In the genomic region with DNA sequence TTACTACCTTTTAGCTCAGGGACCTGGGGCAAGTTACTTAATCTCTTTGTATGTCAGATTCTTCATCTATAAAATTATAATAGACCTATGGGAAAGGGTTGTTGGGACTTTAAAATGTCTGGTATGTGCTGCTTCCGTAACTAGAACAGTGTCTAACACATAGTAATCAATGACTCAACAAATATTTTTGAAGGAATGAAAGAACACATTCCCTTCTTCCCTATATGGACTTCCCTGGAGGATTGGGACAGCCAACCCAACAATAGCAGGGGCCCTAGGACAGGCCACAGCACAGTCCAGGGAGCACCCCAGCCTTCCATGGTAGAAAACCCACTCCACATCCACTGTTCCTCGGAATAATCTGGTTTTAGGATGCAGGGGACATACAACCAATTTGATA, we compare ENCODE assay signal across 11 cellular contexts. TPM values are rescaled to one million over a fixed set of nuclear protein-coding genes. Genes with fewer than 3 reads are reported as not detected.
DNase-seq lines count a peak whose midpoint lies in the region; ATAC-seq and TF ChIP-seq lines count a peak whose summit lies in the region.
"Had no signal": no experiment of that assay in that cellular context is flagged by ENCODE, and none has a peak within 500 bp of the region (broad histone marks: within the 10 kb centered on the region; RNA-seq: fewer than 3 reads in every experiment).

No MANE protein-coding gene starts in this region.

- TF ChIP-seq EP300 in sigmoid colon (IDR thresholded peaks at IDR 0.05) = peak in 1 of 4 donors; percentile 60

- no peak for TF ChIP-seq CTCF in sigmoid colon (IDR thresholded peaks at IDR 0.05)

- no peaks in the 10 kb centered on the region for H3K27me3 ChIP-seq in GM23248 (replicated peaks; ENCODE audit: insufficient read depth)
- no peaks in the 10 kb centered on the region for H3K27me3 ChIP-seq in sigmoid colon

- H3K36me3 ChIP-seq in GM23248 (ENCODE audit: low read depth) (no peaks in the 10 kb centered on the region), sigmoid colon (no peaks in the 10 kb centered on the region)

- H3K4me1 ChIP-seq in GM23248 (ENCODE audit: insufficient read depth) (peaks cover 51% of the 10 kb centered on the region), sigmoid colon (peaks cover 0 to 63% (median 49%) of the 10 kb centered on the region in 4 donors)

- no peak for TF ChIP-seq POLR2A in sigmoid colon (IDR thresholded peaks at IDR 0.05)

- H4K20me1 ChIP-seq in GM23248 (ENCODE audit: insufficient read depth) = no peaks in the 10 kb centered on the region

- peak; percentile 79 for ATAC-seq in SK-N-SH treated with all-trans-retinoic acid at 6 μM for 48 hours
- ATAC-seq in HG02870 (IDR thresholded peaks at IDR 0.05; ENCODE audit: unreplicated experiment) = no peak
- ATAC-seq in GM19397 (IDR thresholded peaks at IDR 0.05; ENCODE audit: unreplicated experiment) = no peak

- H3K4me3 ChIP-seq in GM23248 (peak overlapping the region; percentile 7; the same call in 1 of the 2 replicates), sigmoid colon (no peak overlapping the region)

- peak overlapping the region; percentile 93 for H3K27ac ChIP-seq in GM23248
- H3K27ac ChIP-seq in sigmoid colon = peak overlapping the region; percentile 61 to 81 (median 78)

- intact Hi-C loops in sigmoid colon (cut with DNase I) = no loop called here

- peak overlapping the region; percentile 22; the same call in 1 of the 2 replicates for H2AFZ ChIP-seq in GM23248

- no peaks in the 10 kb centered on the region for H3K9me2 ChIP-seq in GM23248 (ENCODE audit: insufficient read depth)

- H3K9ac ChIP-seq in GM23248 = peak overlapping the region; percentile 10; the same call in 1 of the 2 replicates

- H3F3A ChIP-seq in GM23248 (ENCODE audit: insufficient read depth) = peaks cover 47% of the 10 kb centered on the region

- in situ Hi-C loops in GM23248 (cut with MboI) (no loop called here), G401 (cut with HindIII; ENCODE audit: low sequenced_read_pairs) (no loop called here)

- H3K79me2 ChIP-seq in GM23248 (ENCODE audit: insufficient read depth) = no peaks in the 10 kb centered on the region

- WGBS in GM23248 (ENCODE audit: low coverage in 1 of 2, low lambda C conversion rate in 2 of 2, missing lambda C conversion rate in 2 of 2), 2 experiments = 23 to 34% methylated on average over 2 of the region's 2 CpGs
- 89 to 92% methylated on average over 2 of the region's 2 CpGs for WGBS in sigmoid colon, 2 donors

- H3K9me3 ChIP-seq in GM23248 (ENCODE audit: low read depth) (no peaks in the 10 kb centered on the region), sigmoid colon (no peaks in the 10 kb centered on the region)

- DNase-seq in GM23248 (peak; percentile 82), fibroblast of peridontal ligament (ENCODE audit: extremely low read depth) (peak; percentile 89), sigmoid colon (no peak), G401 (ENCODE audit: low spot score) (no peak)
- no peak for DNase-seq in effector CD4-positive, alpha-beta T cell
- DNase-seq: activated T-cell treated with anti-CD3 and anti-CD28 coated beads, Interleukin-2, amount 50 U/mL, for 48 hours; endodermal cell; NCI-H774 had no signal

- H3K4me2 ChIP-seq in GM23248 (ENCODE audit: unreplicated experiment) = peak overlapping the region; percentile 63

TF ChIP-seq in SK-N-SH treated with all-trans-retinoic acid at 6 μM for 48 hours, 23 proteins besides CTCF, POLR2A, EP300 and RAD21:
- TF ChIP-seq PPARA (CRISPR knock-in tag; IDR thresholded peaks at IDR 0.05; ENCODE audit: borderline replicate concordance) (no peak), ZFP3 (CRISPR knock-in tag; IDR thresholded peaks at IDR 0.05) (no peak), ZNF565 (CRISPR knock-in tag; conservative IDR thresholded peaks at IDR 0.05; ENCODE audit: low read depth) (no peak), ZNF8 (CRISPR knock-in tag; IDR thresholded peaks at IDR 0.05) (no peak), TOX (CRISPR knock-in tag; IDR thresholded peaks at IDR 0.05; ENCODE audit: borderline replicate concordance) (no peak), GLIS3 (CRISPR knock-in tag; IDR thresholded peaks at IDR 0.05) (no peak), ZC3H10 (CRISPR knock-in tag; IDR thresholded peaks at IDR 0.05) (no peak), POU6F1 (CRISPR knock-in tag; IDR thresholded peaks at IDR 0.05; ENCODE audit: borderline replicate concordance, low read depth) (no peak), TCF4 (CRISPR knock-in tag; IDR thresholded peaks at IDR 0.05; ENCODE audit: borderline replicate concordance) (no peak), PATZ1 (CRISPR knock-in tag; IDR thresholded peaks at IDR 0.05; ENCODE audit: borderline replicate concordance) (no peak)

RNA-seq across cellular contexts. Expression of gene TPD52L1, which starts 50.7 kb away (rescaled TPM):
- 5.1 and 5.7 TPM in 2 replicates for total RNA-seq in GM23248 (2014; rRNA removed; shearing (Covaris generic))
- polyA plus RNA-seq in GM23248 (2016; fragmentation: Nextera tagmentation; extraction: Ambion mirVana) (11.3 and 12.3 TPM in 2 replicates), sigmoid colon (10 to 100 TPM in 2 of 3 donors, 1 to 10 TPM in 1; 8.1 to 21.8 (median 13.8) TPM)
- 10 to 100 TPM; 61.0 to 98.9 (median 73.8) TPM for total RNA-seq in sigmoid colon
- 248 and 276 TPM in 2 replicates for total RNA-seq in G401 (2014; rRNA removed; shearing (Covaris generic))

Comparison
In these comparisons a context has a peak if more than half of its experiments do, and no peak if none do; other contexts are left out.
1. DNase-seq: peak in GM23248 (single experiment) and fibroblast of peridontal ligament (single experiment); none in sigmoid colon (single experiment), G401 (single experiment) and effector CD4-positive, alpha-beta T cell (single experiment).